In genomic region chr6:40977085-40977484, GRCh38 we compare ENCODE assay signal across 5 cellular contexts.
"Had no signal": no experiment of that assay in that cellular context is flagged by ENCODE, and none has a peak within 500 bp of the region (broad histone marks: within the 10 kb centered on the region; RNA-seq: fewer than 3 reads in every experiment).

No MANE protein-coding gene starts in this region.

- H3K4me2 ChIP-seq: KMS-11 had no signal

- FAIRE-seq: HTR-8/SVneo, K562 had no signal

- H3K27ac ChIP-seq: HL-60, KMS-11 had no signal

- ATAC-seq: K562 had no signal

- DNase-seq: KG1 had no signal

- H3K4me3 ChIP-seq: K562 had no signal

- H3K9ac ChIP-seq: KMS-11 had no signal
